ENCODE assay signal across 14 cellular contexts in the genomic region with DNA sequence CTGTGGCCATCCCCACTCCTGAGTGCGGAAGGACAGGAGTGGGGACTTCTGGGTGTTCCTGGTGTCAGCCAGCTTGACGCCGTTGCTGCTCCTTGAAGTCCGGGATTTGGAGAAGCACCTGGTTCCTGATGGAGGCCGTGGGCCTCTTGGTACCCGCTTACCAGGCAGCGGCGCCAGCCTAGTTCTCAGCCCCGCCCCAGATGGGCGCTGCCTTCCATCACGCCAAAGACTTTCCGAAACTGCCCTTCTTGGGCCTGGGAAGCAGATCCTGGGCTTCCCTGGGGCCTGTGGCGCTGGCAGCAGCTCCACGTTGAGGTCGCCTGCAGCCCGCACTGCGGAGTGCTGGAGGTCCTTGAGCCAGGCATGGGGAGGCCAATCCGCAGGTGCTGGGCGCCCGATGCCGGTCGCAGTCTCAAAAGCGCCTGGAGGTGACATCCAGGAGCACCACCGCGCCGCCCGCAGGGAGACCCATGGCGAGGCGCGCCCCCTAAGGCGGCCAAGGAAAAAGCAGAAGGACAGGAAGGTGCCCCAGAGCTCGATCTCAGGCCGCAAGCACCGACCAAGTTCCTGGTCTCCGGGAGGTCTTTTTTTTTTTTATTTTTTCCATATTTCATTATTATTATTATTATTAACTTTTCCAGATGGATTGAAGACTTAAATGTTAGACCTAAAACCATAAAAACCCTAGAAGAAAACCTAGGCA. TPM values are rescaled to one million over a fixed set of nuclear protein-coding genes. Genes with fewer than 3 reads are reported as not detected.
"Had no signal": no experiment of that assay in that cellular context is flagged by ENCODE, and none has a peak within 500 bp of the region (broad histone marks: within the 10 kb centered on the region; RNA-seq: fewer than 3 reads in every experiment).

No MANE protein-coding gene starts in this region.

RNA-seq across cellular contexts. Expression of a gene that starts 59.6 kb away (rescaled TPM):
- total RNA-seq: activated CD4-positive, alpha-beta memory T cell treated with anti-CD3 and anti-CD28 coated beads for 36 hours; activated CD4-positive, alpha-beta memory T cell treated with anti-CD3 and anti-CD28 coated beads, Interleukin-2, amount 10 ng/mL, durations not matched to agents 7 days and 5 days; activated CD4-positive, alpha-beta T cell treated with anti-CD3 and anti-CD28 coated beads for 36 hours; activated CD4-positive, alpha-beta T cell treated with anti-CD3 and anti-CD28 coated beads, Interleukin-2, amount 10 ng/mL, durations not matched to agents 24 days and 14 days; activated CD4-positive, alpha-beta T cell treated with anti-CD3 and anti-CD28 coated beads, Interleukin-2, amount 10 ng/mL, durations not matched to agents 7 days and 5 days; activated CD8-positive, alpha-beta memory T cell treated with anti-CD3 and anti-CD28 coated beads for 36 hours; activated CD8-positive, alpha-beta memory T cell treated with anti-CD3 and anti-CD28 coated beads, Interleukin-2, amount 10 ng/mL, durations not matched to agents 7 days and 5 days; activated CD8-positive, alpha-beta T cell treated with anti-CD3 and anti-CD28 coated beads for 36 hours; activated CD8-positive, alpha-beta T cell treated with anti-CD3 and anti-CD28 coated beads, Interleukin-2, amount 10 ng/mL, durations not matched to agents 7 days and 5 days; T-cell; T-helper 1 cell treated with Interleukin-12 subunit alpha and Interleukin-12 subunit beta and Interleukin-4 antibody, amounts not matched to agents 30 ng/mL and 1 ng/mL, for 36 hours; T-helper 17 cell; T-helper 2 cell treated with Interferon-gamma antibody and Interleukin-4, amounts not matched to agents 100 ng/mL and 5 ng/mL, for 36 hours; WTC11 had no signal
